14 cellular contexts compared by ENCODE assay signal in genomic region chr21:38869946-38870345, GRCh38.
DNase-seq lines count a peak whose midpoint lies in the region; ATAC-seq and TF ChIP-seq lines count a peak whose summit lies in the region.
"Had no signal": no experiment of that assay in that cellular context is flagged by ENCODE, and none has a peak within 500 bp of the region (broad histone marks: within the 10 kb centered on the region; RNA-seq: fewer than 3 reads in every experiment).

No MANE protein-coding gene starts in this region.

- H3K79me2 ChIP-seq in neural progenitor cell (ENCODE audit: low read depth) = no peaks in the 10 kb centered on the region

- H3K27me3 Mint-ChIP-seq in neural progenitor cell (ENCODE audit: insufficient read depth, low read depth) = peaks cover 4% of the 10 kb centered on the region

- H3K9me3 ChIP-seq in liver (ENCODE audit: control insufficient read depth in 4 of 4, low read length in 3 of 4) = no peaks in the 10 kb centered on the region
- no peaks in the 10 kb centered on the region for H3K9me3 ChIP-seq in neural progenitor cell (ENCODE audit: low read depth)
- H3K9me3 ChIP-seq: lower lobe of right lung, pancreas had no signal

- no peaks in the 10 kb centered on the region for H3K4me1 ChIP-seq in liver (ENCODE audit: control insufficient read depth in 4 of 4, insufficient read depth in 4 of 4, low read length in 3 of 4)
- peaks cover 6% of the 10 kb centered on the region for H3K4me1 ChIP-seq in neural progenitor cell
- H3K4me1 ChIP-seq: lower lobe of right lung, pancreas had no signal

- DNase-seq in Daoy (ENCODE audit: low read depth) (peak; percentile 41), NCI-H2081 treated with DMSO at 0.1 percent for 48 hours (lab: John Stamatoyannopoulos, UW) (peak; percentile 4), astrocyte of the cerebellum (ENCODE audit: low read depth) (no peak), dorsolateral prefrontal cortex (no peak), neural progenitor cell (ENCODE audit: low spot score) (no peak)
- DNase-seq: activated T-cell treated with anti-CD3 and anti-CD28 coated beads, Interleukin-2, amount 50 U/mL, for 1 hour; lower lobe of right lung; pancreas; stimulated activated CD4-positive, alpha-beta T cell treated with anti-CD3 and anti-CD28 coated beads, Interleukin-2, amount 100 ng/mL, for 48 hours; WERI-Rb-1 had no signal

- no peaks in the 10 kb centered on the region for H3K36me3 Mint-ChIP-seq in neural progenitor cell
- H3K36me3 Mint-ChIP-seq: brain had no signal

- H3K4me3 ChIP-seq in astrocyte of the cerebellum (ENCODE audit: low read depth, low read length) (no peak overlapping the region), liver (ENCODE audit: low read depth in 1 of 3, low read length in 3 of 3) (no peak overlapping the region), dorsolateral prefrontal cortex (no peak overlapping the region), neural progenitor cell (no peak overlapping the region)
- H3K4me3 ChIP-seq: lower lobe of right lung, pancreas had no signal

- H4K20me1 ChIP-seq in neural progenitor cell (ENCODE audit: low read depth) = no peaks in the 10 kb centered on the region

- H3K9me3 Mint-ChIP-seq in neural progenitor cell = peaks cover 6% of the 10 kb centered on the region

- H2AFZ ChIP-seq in neural progenitor cell (replicated peaks) = no peak overlapping the region

- no peak overlapping the region for H3K4me3 Mint-ChIP-seq in neural progenitor cell
- H3K4me3 Mint-ChIP-seq: brain had no signal

- peak in 1 of 2 donors; percentile 57 for TF ChIP-seq RAD21 in liver (IDR thresholded peaks at IDR 0.05)

- TF ChIP-seq CTCF in astrocyte of the cerebellum (IDR thresholded peaks at IDR 0.05; ENCODE audit: low read depth, low read length, missing control alignments) = peak; percentile 15
- no peak for TF ChIP-seq CTCF in liver (IDR thresholded peaks at IDR 0.05; ENCODE audit: low read depth, low read length, missing input control)
- no peak for TF ChIP-seq CTCF in dorsolateral prefrontal cortex (IDR thresholded peaks at IDR 0.05 in 54 of 56, conservative IDR thresholded peaks at IDR 0.05 in 2 of 56; ENCODE audit: low read depth in 1 of 56, partially characterized antibody in 56 of 56)
- TF ChIP-seq CTCF in neural progenitor cell (IDR thresholded peaks at IDR 0.05) = no peak

- WGBS in liver = 63% methylated on average over 3 of the region's 3 CpGs

- in situ Hi-C loops in astrocyte of the cerebellum (cut with HindIII; ENCODE audit: low sequenced_read_pairs) = no loop called here

- no peaks in the 10 kb centered on the region for H3K36me3 ChIP-seq in liver (ENCODE audit: control insufficient read depth in 4 of 4, insufficient read depth in 3 of 4, low read depth in 1 of 4, low read length in 3 of 4)
- H3K36me3 ChIP-seq in neural progenitor cell = no peaks in the 10 kb centered on the region
- H3K36me3 ChIP-seq: lower lobe of right lung, pancreas, WERI-Rb-1 had no signal

- H3K9ac ChIP-seq in liver (ENCODE audit: low read depth in 1 of 2, low read length in 2 of 2) (no peak overlapping the region), neural progenitor cell (no peak overlapping the region)

- no peak overlapping the region for H3K4me2 ChIP-seq in neural progenitor cell

- H3K4me1 Mint-ChIP-seq in neural progenitor cell = peaks cover 10% of the 10 kb centered on the region

- H3K27ac ChIP-seq in liver (ENCODE audit: low read depth in 1 of 2, low read length in 2 of 2) (no peak overlapping the region), dorsolateral prefrontal cortex (no peak overlapping the region), neural progenitor cell (no peak overlapping the region)
- H3K27ac ChIP-seq: lower lobe of right lung, pancreas, WERI-Rb-1 had no signal

- no peaks in the 10 kb centered on the region for H3K27me3 ChIP-seq in liver (ENCODE audit: control insufficient read depth in 4 of 4, insufficient read depth in 4 of 4, low read length in 3 of 4)
- H3K27me3 ChIP-seq in dorsolateral prefrontal cortex = no peaks in the 10 kb centered on the region
- H3K27me3 ChIP-seq in neural progenitor cell = no peaks in the 10 kb centered on the region
- H3K27me3 ChIP-seq: pancreas had no signal

- H3F3A ChIP-seq in neural progenitor cell (ENCODE audit: low read depth) = no peaks in the 10 kb centered on the region

- intact Hi-C loops in dorsolateral prefrontal cortex (cut with DNase I) = no loop called here

- no peak overlapping the region for H3K27ac Mint-ChIP-seq in neural progenitor cell

- ATAC-seq in GM21447 (IDR thresholded peaks at IDR 0.05; ENCODE audit: unreplicated experiment) (no peak), GM18873 (IDR thresholded peaks at IDR 0.05; ENCODE audit: low FRiP score, unreplicated experiment) (no peak)

TF ChIP-seq in liver, 16 proteins besides CTCF, POLR2A, EP300 and RAD21:
- TF ChIP-seq HNF4A (conservative IDR thresholded peaks at IDR 0.05) (peak in 1 of 2 donors; percentile 19), ATF3 (IDR thresholded peaks at IDR 0.05) (no peak), YY1 (IDR thresholded peaks at IDR 0.05) (peak; percentile 29), FOXA1 (IDR thresholded peaks at IDR 0.05) (no peak), SP1 (IDR thresholded peaks at IDR 0.05) (no peak), REST (IDR thresholded peaks at IDR 0.05) (no peak), GABPA (IDR thresholded peaks at IDR 0.05 in 1 of 2, conservative IDR thresholded peaks at IDR 0.05 in 1 of 2) (no peak), NR2F2 (IDR thresholded peaks at IDR 0.05) (no peak), JUND (IDR thresholded peaks at IDR 0.05) (no peak), TAF1 (conservative IDR thresholded peaks at IDR 0.05) (no peak), HNF4G (IDR thresholded peaks at IDR 0.05) (no peak)

Comparison
In these comparisons a context has a peak if more than half of its experiments do, and no peak if none do; other contexts are left out.
1. DNase-seq: peak in Daoy (single experiment) and NCI-H2081 treated with DMSO at 0.1 percent for 48 hours (single experiment); none in astrocyte of the cerebellum (single experiment), dorsolateral prefrontal cortex (0 of 10) and neural progenitor cell (single experiment).